In genomic region chr6:15266423-15266996, GRCh38 we compare ENCODE assay signal across 1 cellular context.
TF ChIP-seq lines count a peak whose summit lies in the region.

No MANE protein-coding gene starts in this region.

TF ChIP-seq in HepG2, 621 proteins besides CTCF, POLR2A, EP300 and RAD21 (continued from another document and continues in another):
- TF ChIP-seq, protein P1, sequence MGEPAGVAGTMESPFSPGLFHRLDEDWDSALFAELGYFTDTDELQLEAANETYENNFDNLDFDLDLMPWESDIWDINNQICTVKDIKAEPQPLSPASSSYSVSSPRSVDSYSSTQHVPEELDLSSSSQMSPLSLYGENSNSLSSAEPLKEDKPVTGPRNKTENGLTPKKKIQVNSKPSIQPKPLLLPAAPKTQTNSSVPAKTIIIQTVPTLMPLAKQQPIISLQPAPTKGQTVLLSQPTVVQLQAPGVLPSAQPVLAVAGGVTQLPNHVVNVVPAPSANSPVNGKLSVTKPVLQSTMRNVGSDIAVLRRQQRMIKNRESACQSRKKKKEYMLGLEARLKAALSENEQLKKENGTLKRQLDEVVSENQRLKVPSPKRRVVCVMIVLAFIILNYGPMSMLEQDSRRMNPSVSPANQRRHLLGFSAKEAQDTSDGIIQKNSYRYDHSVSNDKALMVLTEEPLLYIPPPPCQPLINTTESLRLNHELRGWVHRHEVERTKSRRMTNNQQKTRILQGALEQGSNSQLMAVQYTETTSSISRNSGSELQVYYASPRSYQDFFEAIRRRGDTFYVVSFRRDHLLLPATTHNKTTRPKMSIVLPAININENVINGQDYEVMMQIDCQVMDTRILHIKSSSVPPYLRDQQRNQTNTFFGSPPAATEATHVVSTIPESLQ (CRISPR knock-in tag; conservative IDR thresholded peaks at IDR 0.05) = no peak
- no peak for TF ChIP-seq HNF1B (CRISPR knock-in tag; IDR thresholded peaks at IDR 0.05)
- no peak for TF ChIP-seq MBNL3 (CRISPR knock-in tag; conservative IDR thresholded peaks at IDR 0.05)
- TF ChIP-seq ATF7-NPFF (CRISPR knock-in tag; IDR thresholded peaks at IDR 0.05; ENCODE audit: low read depth) = no peak
- TF ChIP-seq NCOR1 (IDR thresholded peaks at IDR 0.05; ENCODE audit: borderline replicate concordance, low read length) = peak; percentile 82; the same call in 1 of the 2 replicates
- TF ChIP-seq AKAP8 (CRISPR knock-in tag; IDR thresholded peaks at IDR 0.05) = no peak
- TF ChIP-seq ZNF883 (CRISPR knock-in tag; IDR thresholded peaks at IDR 0.05; ENCODE audit: not compliant biosample characterization) = no peak
- TF ChIP-seq BHLHE40 (IDR thresholded peaks at IDR 0.05; ENCODE audit: low read length) = 0 out of 2 replicates have a peak, but pooled peaks have one; percentile 40
- TF ChIP-seq AGO2 (optimal IDR thresholded peaks at IDR 0.05; ENCODE audit: low read depth, low read length) = no peak
- TF ChIP-seq ZNF770 (CRISPR knock-in tag; IDR thresholded peaks at IDR 0.05) = no peak
- TF ChIP-seq CENPBD1 (CRISPR knock-in tag; IDR thresholded peaks at IDR 0.05; ENCODE audit: borderline replicate concordance, low read depth) = no peak
- TF ChIP-seq ZC3H13 (CRISPR knock-in tag; IDR thresholded peaks at IDR 0.05) = peak; percentile 43; the same call in 1 of the 2 replicates
- no peak for TF ChIP-seq TRIM22 (IDR thresholded peaks at IDR 0.05)
- TF ChIP-seq NR2F2 (IDR thresholded peaks at IDR 0.05; ENCODE audit: borderline replicate concordance, low read depth) = peak; percentile 70; the same call in 1 of the 2 replicates
- no peak for TF ChIP-seq YEATS2 (CRISPR knock-in tag; IDR thresholded peaks at IDR 0.05; ENCODE audit: borderline replicate concordance)
- TF ChIP-seq ELF4 (CRISPR knock-in tag; IDR thresholded peaks at IDR 0.05; ENCODE audit: borderline replicate concordance) = no peak
- TF ChIP-seq, protein P2, sequence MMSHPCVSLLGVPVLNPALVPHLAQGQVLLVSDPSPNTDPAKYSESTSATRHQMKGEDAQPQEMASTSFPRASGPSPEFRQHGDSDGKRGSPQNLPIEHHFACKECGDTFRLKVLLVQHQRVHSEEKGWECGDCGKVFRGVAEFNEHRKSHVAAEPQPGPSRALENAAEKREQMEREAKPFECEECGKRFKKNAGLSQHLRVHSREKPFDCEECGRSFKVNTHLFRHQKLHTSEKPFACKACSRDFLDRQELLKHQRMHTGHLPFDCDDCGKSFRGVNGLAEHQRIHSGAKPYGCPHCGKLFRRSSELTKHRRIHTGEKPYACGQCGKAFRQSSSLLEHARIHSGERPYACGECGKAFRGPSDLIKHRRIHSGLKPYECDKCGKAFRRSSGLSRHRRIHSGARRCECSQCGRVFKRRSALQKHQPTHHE (CRISPR knock-in tag; IDR thresholded peaks at IDR 0.05; ENCODE audit: borderline replicate concordance) = no peak
- TF ChIP-seq MTF1 (CRISPR knock-in tag; IDR thresholded peaks at IDR 0.05) = no peak
- TF ChIP-seq, protein P3, sequence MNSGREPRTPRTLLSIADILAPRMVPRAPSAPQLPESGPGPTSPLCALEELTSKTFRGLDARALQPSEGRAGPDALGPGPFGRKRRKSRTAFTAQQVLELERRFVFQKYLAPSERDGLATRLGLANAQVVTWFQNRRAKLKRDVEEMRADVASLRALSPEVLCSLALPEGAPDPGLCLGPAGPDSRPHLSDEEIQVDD (CRISPR knock-in tag; IDR thresholded peaks at IDR 0.05; ENCODE audit: borderline replicate concordance) = no peak
- TF ChIP-seq ZNF17 (CRISPR knock-in tag; IDR thresholded peaks at IDR 0.05) = no peak
- TF ChIP-seq NR1H2 (CRISPR knock-in tag; IDR thresholded peaks at IDR 0.05; ENCODE audit: borderline replicate concordance, low read depth) = no peak
- no peak for TF ChIP-seq ZKSCAN8 (CRISPR knock-in tag; IDR thresholded peaks at IDR 0.05; ENCODE audit: borderline replicate concordance)
- no peak for TF ChIP-seq SRSF4 (IDR thresholded peaks at IDR 0.05; ENCODE audit: low read depth, low read length, poor library complexity, severe bottlenecking)
- no peak for TF ChIP-seq ZNF512 (CRISPR knock-in tag; IDR thresholded peaks at IDR 0.05)
- TF ChIP-seq, protein P4, sequence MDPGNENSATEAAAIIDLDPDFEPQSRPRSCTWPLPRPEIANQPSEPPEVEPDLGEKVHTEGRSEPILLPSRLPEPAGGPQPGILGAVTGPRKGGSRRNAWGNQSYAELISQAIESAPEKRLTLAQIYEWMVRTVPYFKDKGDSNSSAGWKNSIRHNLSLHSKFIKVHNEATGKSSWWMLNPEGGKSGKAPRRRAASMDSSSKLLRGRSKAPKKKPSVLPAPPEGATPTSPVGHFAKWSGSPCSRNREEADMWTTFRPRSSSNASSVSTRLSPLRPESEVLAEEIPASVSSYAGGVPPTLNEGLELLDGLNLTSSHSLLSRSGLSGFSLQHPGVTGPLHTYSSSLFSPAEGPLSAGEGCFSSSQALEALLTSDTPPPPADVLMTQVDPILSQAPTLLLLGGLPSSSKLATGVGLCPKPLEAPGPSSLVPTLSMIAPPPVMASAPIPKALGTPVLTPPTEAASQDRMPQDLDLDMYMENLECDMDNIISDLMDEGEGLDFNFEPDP (CRISPR knock-in tag; conservative IDR thresholded peaks at IDR 0.05) = no peak
- no peak for TF ChIP-seq ZKSCAN1 (IDR thresholded peaks at IDR 0.05; ENCODE audit: low read length)
- TF ChIP-seq THRA (CRISPR knock-in tag; IDR thresholded peaks at IDR 0.05; ENCODE audit: borderline replicate concordance) = peak; percentile 98
- no peak for TF ChIP-seq ZNF335 (CRISPR knock-in tag; IDR thresholded peaks at IDR 0.05)
- TF ChIP-seq, protein P5, sequence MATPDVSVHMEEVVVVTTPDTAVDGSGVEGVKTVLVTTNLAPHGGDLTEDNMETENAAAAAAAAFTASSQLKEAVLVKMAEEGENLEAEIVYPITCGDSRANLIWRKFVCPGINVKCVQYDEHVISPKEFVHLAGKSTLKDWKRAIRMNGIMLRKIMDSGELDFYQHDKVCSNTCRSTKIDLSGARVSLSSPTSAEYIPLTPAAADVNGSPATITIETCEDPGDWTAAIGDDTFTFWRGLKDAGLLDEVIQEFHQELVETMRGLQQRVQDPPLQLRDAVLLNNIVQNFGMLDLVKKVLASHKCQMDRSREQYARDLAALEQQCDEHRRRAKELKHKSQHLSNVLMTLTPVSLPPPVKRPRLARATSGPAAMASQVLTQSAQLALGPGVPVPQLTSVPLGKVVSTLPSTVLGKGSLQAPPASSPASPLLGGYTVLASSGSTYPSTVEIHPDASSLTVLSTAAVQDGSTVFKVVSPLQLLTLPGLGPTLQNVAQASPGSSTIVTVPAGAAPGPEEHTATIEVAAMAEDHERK (CRISPR knock-in tag; IDR thresholded peaks at IDR 0.05; ENCODE audit: low read depth) = no peak
- no peak for TF ChIP-seq ZNF34 (CRISPR knock-in tag; IDR thresholded peaks at IDR 0.05; ENCODE audit: borderline replicate concordance)
- no peak for TF ChIP-seq ZNF367 (CRISPR knock-in tag; IDR thresholded peaks at IDR 0.05; ENCODE audit: borderline replicate concordance)
- TF ChIP-seq PHF8 (CRISPR knock-in tag; IDR thresholded peaks at IDR 0.05) = no peak
- TF ChIP-seq ZNF563 (CRISPR knock-in tag; IDR thresholded peaks at IDR 0.05) = no peak
- TF ChIP-seq ZMYM4 (CRISPR knock-in tag; IDR thresholded peaks at IDR 0.05) = no peak
- no peak for TF ChIP-seq POLR2AphosphoS2 (IDR thresholded peaks at IDR 0.05; ENCODE audit: low read depth, low read length)
- TF ChIP-seq, protein P6, sequence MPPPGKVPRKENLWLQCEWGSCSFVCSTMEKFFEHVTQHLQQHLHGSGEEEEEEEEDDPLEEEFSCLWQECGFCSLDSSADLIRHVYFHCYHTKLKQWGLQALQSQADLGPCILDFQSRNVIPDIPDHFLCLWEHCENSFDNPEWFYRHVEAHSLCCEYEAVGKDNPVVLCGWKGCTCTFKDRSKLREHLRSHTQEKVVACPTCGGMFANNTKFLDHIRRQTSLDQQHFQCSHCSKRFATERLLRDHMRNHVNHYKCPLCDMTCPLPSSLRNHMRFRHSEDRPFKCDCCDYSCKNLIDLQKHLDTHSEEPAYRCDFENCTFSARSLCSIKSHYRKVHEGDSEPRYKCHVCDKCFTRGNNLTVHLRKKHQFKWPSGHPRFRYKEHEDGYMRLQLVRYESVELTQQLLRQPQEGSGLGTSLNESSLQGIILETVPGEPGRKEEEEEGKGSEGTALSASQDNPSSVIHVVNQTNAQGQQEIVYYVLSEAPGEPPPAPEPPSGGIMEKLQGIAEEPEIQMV (CRISPR knock-in tag; IDR thresholded peaks at IDR 0.05; ENCODE audit: low read depth) = no peak
- TF ChIP-seq ATM (IDR thresholded peaks at IDR 0.05; ENCODE audit: borderline replicate concordance) = no peak
- TF ChIP-seq ATRX (CRISPR knock-in tag; IDR thresholded peaks at IDR 0.05; ENCODE audit: borderline replicate concordance) = no peak
- no peak for TF ChIP-seq U2AF1 (optimal IDR thresholded peaks at IDR 0.05; ENCODE audit: low read depth, low read length)
- TF ChIP-seq BCL6 (CRISPR knock-in tag; IDR thresholded peaks at IDR 0.05) = peak; percentile 65
- TF ChIP-seq, protein P7, sequence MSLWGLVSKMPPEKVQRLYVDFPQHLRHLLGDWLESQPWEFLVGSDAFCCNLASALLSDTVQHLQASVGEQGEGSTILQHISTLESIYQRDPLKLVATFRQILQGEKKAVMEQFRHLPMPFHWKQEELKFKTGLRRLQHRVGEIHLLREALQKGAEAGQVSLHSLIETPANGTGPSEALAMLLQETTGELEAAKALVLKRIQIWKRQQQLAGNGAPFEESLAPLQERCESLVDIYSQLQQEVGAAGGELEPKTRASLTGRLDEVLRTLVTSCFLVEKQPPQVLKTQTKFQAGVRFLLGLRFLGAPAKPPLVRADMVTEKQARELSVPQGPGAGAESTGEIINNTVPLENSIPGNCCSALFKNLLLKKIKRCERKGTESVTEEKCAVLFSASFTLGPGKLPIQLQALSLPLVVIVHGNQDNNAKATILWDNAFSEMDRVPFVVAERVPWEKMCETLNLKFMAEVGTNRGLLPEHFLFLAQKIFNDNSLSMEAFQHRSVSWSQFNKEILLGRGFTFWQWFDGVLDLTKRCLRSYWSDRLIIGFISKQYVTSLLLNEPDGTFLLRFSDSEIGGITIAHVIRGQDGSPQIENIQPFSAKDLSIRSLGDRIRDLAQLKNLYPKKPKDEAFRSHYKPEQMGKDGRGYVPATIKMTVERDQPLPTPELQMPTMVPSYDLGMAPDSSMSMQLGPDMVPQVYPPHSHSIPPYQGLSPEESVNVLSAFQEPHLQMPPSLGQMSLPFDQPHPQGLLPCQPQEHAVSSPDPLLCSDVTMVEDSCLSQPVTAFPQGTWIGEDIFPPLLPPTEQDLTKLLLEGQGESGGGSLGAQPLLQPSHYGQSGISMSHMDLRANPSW (CRISPR knock-in tag; IDR thresholded peaks at IDR 0.05; ENCODE audit: borderline replicate concordance) = no peak
